In genomic region chr17:50511058-50511457, GRCh38 we compare ENCODE assay signal across 9 cellular contexts. TPM values are rescaled to one million over a fixed set of nuclear protein-coding genes. Genes with fewer than 3 reads are reported as not detected.
DNase-seq lines count a peak whose midpoint lies in the region; ATAC-seq and TF ChIP-seq lines count a peak whose summit lies in the region.
"Had no signal": no experiment of that assay in that cellular context is flagged by ENCODE, and none has a peak within 500 bp of the region (broad histone marks: within the 10 kb centered on the region; RNA-seq: fewer than 3 reads in every experiment).

No MANE protein-coding gene starts in this region.

- no peaks in the 10 kb centered on the region for H3K27me3 Mint-ChIP-seq in activated naive CD4-positive, alpha-beta T cell treated with anti-CD3 and anti-CD28 coated beads for 36 hours (ENCODE audit: low read depth)

- in situ Hi-C loops in ACHN (cut with HindIII; ENCODE audit: low pct_ligation_motif_present, low pct_unique_long_range_greater_than_20kb, low sequenced_read_pairs): no loop called here

- H3K36me3 ChIP-seq in breast epithelium: no peaks in the 10 kb centered on the region

- peaks cover 38% of the 10 kb centered on the region for H3K4me1 Mint-ChIP-seq in activated naive CD4-positive, alpha-beta T cell treated with anti-CD3 and anti-CD28 coated beads for 36 hours (ENCODE audit: low read depth)

- H3K9me3 ChIP-seq in breast epithelium: no peaks in the 10 kb centered on the region

- no peaks in the 10 kb centered on the region for H3K27me3 ChIP-seq in breast epithelium

- intact Hi-C loops in activated naive CD4-positive, alpha-beta T cell treated with anti-CD3 and anti-CD28 coated beads for 36 hours (cut with micrococcal nuclease): loop anchor here (1.0 to 2.0 kb wide), 7 partner anchors 24 to 610 kb away; partner anchors contain the start of genes RSAD1, SPAG9 and XYLT2
- intact Hi-C loops in breast epithelium (cut with DNase I; ENCODE audit: low total_unique reads): no loop called here

- H3K27ac Mint-ChIP-seq in activated naive CD4-positive, alpha-beta T cell treated with anti-CD3 and anti-CD28 coated beads for 36 hours: peak overlapping the region; percentile 68

- CTCF ChIA-PET in activated naive CD4-positive, alpha-beta T cell treated with anti-CD3 and anti-CD28 coated beads for 36 hours (lab: Charles Lee): interaction anchor here (0.7 to 2.5 kb wide), 8 partner anchors 10 to 116 kb away, joined by 3 to 14 read pairs (median 3); no protein-coding TSS in a partner anchor

- TF ChIP-seq POLR2A in breast epithelium (IDR thresholded peaks at IDR 0.05): no peak

- peak overlapping the region in 1 of 2 donors; percentile 21 for H3K27ac ChIP-seq in breast epithelium
- H3K27ac ChIP-seq: VCaP had no signal

- no peak overlapping the region for H3K4me3 Mint-ChIP-seq in activated naive CD4-positive, alpha-beta T cell treated with anti-CD3 and anti-CD28 coated beads for 36 hours

- no peaks in the 10 kb centered on the region for H3K4me1 ChIP-seq in breast epithelium

- no peak overlapping the region for H3K4me3 ChIP-seq in breast epithelium

- ATAC-seq in HG03280 (IDR thresholded peaks at IDR 0.05; ENCODE audit: unreplicated experiment): peak; percentile 85
- no peak for ATAC-seq in GM19324 (IDR thresholded peaks at IDR 0.05; ENCODE audit: low FRiP score, unreplicated experiment)

- no peaks in the 10 kb centered on the region for H3K36me3 Mint-ChIP-seq in activated naive CD4-positive, alpha-beta T cell treated with anti-CD3 and anti-CD28 coated beads for 36 hours (ENCODE audit: low read depth)

- no peak for TF ChIP-seq CTCF in breast epithelium (IDR thresholded peaks at IDR 0.05)

- H3K9me3 Mint-ChIP-seq in activated naive CD4-positive, alpha-beta T cell treated with anti-CD3 and anti-CD28 coated beads for 36 hours: no peaks in the 10 kb centered on the region

- peak; percentile 66 for DNase-seq in activated naive CD4-positive, alpha-beta T cell treated with Interleukin-2 at 50 U/mL for 16 hours
- DNase-seq in activated naive CD4-positive, alpha-beta T cell (lab: John Stamatoyannopoulos, UW): no peak
- DNase-seq in activated naive CD4-positive, alpha-beta T cell treated with anti-CD3 and anti-CD28 coated beads for 36 hours: peak; percentile 80
- DNase-seq in stimulated activated CD4-positive, alpha-beta T cell treated with anti-CD3 and anti-CD28 coated beads, Interleukin-15, amount 100 ng/mL, for 48 hours (ENCODE audit: low read depth in 2 of 2): peak; percentile 31 to 36
- DNase-seq in breast epithelium (ENCODE audit: low spot score in 2 of 2) (no peak), ACHN (no peak)

RNA-seq across cellular contexts. Expression of gene MYCBPAP, which starts 2.8 kb away (rescaled TPM):
- 1 to 10 TPM; 5.5 to 5.8 TPM for total RNA-seq in activated naive CD4-positive, alpha-beta T cell treated with anti-CD3 and anti-CD28 coated beads for 36 hours
- 1 to 10 TPM in 2 of 3 donors, under 1 TPM in 1; 0.66 to 1.9 (median 1.3) TPM for total RNA-seq in breast epithelium

RNA-seq across cellular contexts. Expression of gene EPN3, which starts 21.5 kb away (rescaled TPM):
- not detected for total RNA-seq in activated naive CD4-positive, alpha-beta T cell treated with anti-CD3 and anti-CD28 coated beads for 36 hours
- 10 to 100 TPM in 1 of 3 donors, 1 to 10 TPM in 1, not detected in 1; 8.2 to 32.8 TPM for total RNA-seq in breast epithelium

RNA-seq across cellular contexts. Expression of gene RSAD1, which starts 32.4 kb away (rescaled TPM):
- total RNA-seq in activated naive CD4-positive, alpha-beta T cell treated with anti-CD3 and anti-CD28 coated beads for 36 hours: 10 to 100 TPM; 39.2 to 40.4 TPM
- total RNA-seq in breast epithelium: 10 to 100 TPM; 33.6 to 39.0 (median 35.1) TPM

RNA-seq across cellular contexts. Expression of gene SPATA20, which starts 35.9 kb away (rescaled TPM):
- 10 to 100 TPM; 15.8 to 16.1 TPM for total RNA-seq in activated naive CD4-positive, alpha-beta T cell treated with anti-CD3 and anti-CD28 coated beads for 36 hours
- total RNA-seq in breast epithelium: 10 to 100 TPM; 52.4 to 62.3 (median 58.4) TPM

RNA-seq across cellular contexts. Expression of gene CHAD, which starts 42.4 kb away (rescaled TPM):
- not detected for total RNA-seq in activated naive CD4-positive, alpha-beta T cell treated with anti-CD3 and anti-CD28 coated beads for 36 hours
- total RNA-seq in breast epithelium: 1 to 10 TPM in 2 of 3 donors, not detected in 1; 2.3 to 5.6 TPM

Comparison
In these comparisons a context has a peak if more than half of its experiments do, and no peak if none do; other contexts are left out.
1. DNase-seq: peak in activated naive CD4-positive, alpha-beta T cell treated with Interleukin-2 at 50 U/mL for 16 hours (single experiment), activated naive CD4-positive, alpha-beta T cell treated with anti-CD3 and anti-CD28 coated beads for 36 hours (single experiment) and stimulated activated CD4-positive, alpha-beta T cell treated with anti-CD3 and anti-CD28 coated beads, Interleukin-15, amount 100 ng/mL, for 48 hours (2 of 2); none in activated naive CD4-positive, alpha-beta T cell (0 of 4), breast epithelium (0 of 2) and ACHN (single experiment).